20 cellular contexts compared by ENCODE assay signal in the genomic region with DNA sequence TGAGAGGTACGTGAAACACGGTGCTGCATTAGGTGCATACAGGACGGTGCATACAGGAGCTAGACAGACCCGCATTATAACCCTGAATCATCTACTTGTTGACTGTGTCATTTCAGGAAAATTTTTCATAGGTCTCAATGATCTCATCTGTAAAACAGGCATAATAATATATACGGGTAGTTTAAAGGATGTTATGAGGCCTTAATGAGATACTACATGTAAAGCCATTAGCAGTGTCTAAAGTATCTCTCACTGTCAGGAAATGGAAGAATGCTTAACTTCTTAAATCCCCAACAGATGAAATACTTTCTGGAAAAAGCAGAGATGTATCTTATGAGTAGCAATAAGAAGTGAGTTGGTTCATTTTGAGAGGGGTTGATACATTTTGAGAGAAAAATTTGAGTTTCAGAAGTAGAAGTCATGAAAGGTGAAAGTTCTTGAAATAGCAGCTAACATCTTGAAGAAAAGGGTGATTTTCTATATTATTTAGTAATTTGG.
DNase-seq lines count a peak whose midpoint lies in the region; ATAC-seq and TF ChIP-seq lines count a peak whose summit lies in the region.
"Had no signal": no experiment of that assay in that cellular context is flagged by ENCODE, and none has a peak within 500 bp of the region (broad histone marks: within the 10 kb centered on the region; RNA-seq: fewer than 3 reads in every experiment).

No MANE protein-coding gene starts in this region.

- H3K4me3 Mint-ChIP-seq in stimulated activated naive CD8-positive, alpha-beta T cell treated with anti-CD3 and anti-CD28 coated beads, Interleukin-15, Interleukin-2, amounts not matched to agents 100 ng/mL and 50 ng/mL, for 24 hours = no peak overlapping the region
- H3K4me3 Mint-ChIP-seq: dendritic cell treated with granulocyte-macrophage colony-stimulating factor and Interleukin-4, amounts not matched to agents 40 ng/mL and 50 ng/mL, for 4 days; IgD-negative memory B cell had no signal

- H3K9me3 Mint-ChIP-seq in activated naive CD4-positive, alpha-beta T cell treated with anti-CD3 and anti-CD28 coated beads, Interleukin-2, amount 50 U/mL, for 72 hours = peaks cover 0 to 9% of the 10 kb centered on the region in 2 donors
- H3K9me3 Mint-ChIP-seq in stimulated activated naive CD8-positive, alpha-beta T cell treated with anti-CD3 and anti-CD28 coated beads, Interleukin-15, Interleukin-2, amounts not matched to agents 100 ng/mL and 50 ng/mL, for 24 hours = peaks cover 3% of the 10 kb centered on the region
- H3K9me3 Mint-ChIP-seq: dendritic cell treated with granulocyte-macrophage colony-stimulating factor and Interleukin-4, amounts not matched to agents 40 ng/mL and 50 ng/mL, for 4 days; IgD-negative memory B cell had no signal

- no peaks in the 10 kb centered on the region for H3K4me1 ChIP-seq in prostate gland (replicated peaks)
- H3K4me1 ChIP-seq: gastroesophageal sphincter, lower lobe of right lung, Peyer's patch had no signal

- WGBS in prostate gland = 86% methylated on average over 5 of the region's 5 CpGs

- no peak for TF ChIP-seq CTCF in prostate gland (IDR thresholded peaks at IDR 0.05)

- H3K36me3 ChIP-seq in prostate gland = no peaks in the 10 kb centered on the region
- H3K36me3 ChIP-seq: brain microvascular endothelial cell, gastroesophageal sphincter, lower lobe of right lung, Peyer's patch had no signal

- intact Hi-C loops in prostate gland (cut with DNase I) = no loop called here

- no peak overlapping the region for H3K27ac ChIP-seq in prostate gland
- H3K27ac ChIP-seq: brain microvascular endothelial cell, gastroesophageal sphincter, lower lobe of right lung, Peyer's patch had no signal

- H3K4me3 ChIP-seq in prostate gland = no peak overlapping the region
- H3K4me3 ChIP-seq: gastroesophageal sphincter, lower lobe of right lung, Peyer's patch had no signal

- no peak for TF ChIP-seq POLR2A in prostate gland (IDR thresholded peaks at IDR 0.05)

- peaks cover 39% of the 10 kb centered on the region for H3K27me3 Mint-ChIP-seq in stimulated activated naive CD8-positive, alpha-beta T cell treated with anti-CD3 and anti-CD28 coated beads, Interleukin-15, Interleukin-2, amounts not matched to agents 100 ng/mL and 50 ng/mL, for 24 hours
- H3K27me3 Mint-ChIP-seq: dendritic cell treated with granulocyte-macrophage colony-stimulating factor and Interleukin-4, amounts not matched to agents 40 ng/mL and 50 ng/mL, for 4 days had no signal

- no peaks in the 10 kb centered on the region for H3K9me3 ChIP-seq in prostate gland
- H3K9me3 ChIP-seq: Caco-2, gastroesophageal sphincter, lower lobe of right lung, Peyer's patch had no signal

- H3K4me1 Mint-ChIP-seq in stimulated activated naive CD8-positive, alpha-beta T cell treated with anti-CD3 and anti-CD28 coated beads, Interleukin-15, Interleukin-2, amounts not matched to agents 100 ng/mL and 50 ng/mL, for 24 hours (ENCODE audit: low read depth) = peaks cover 45% of the 10 kb centered on the region

- H3K36me3 Mint-ChIP-seq in activated naive CD4-positive, alpha-beta T cell treated with anti-CD3 and anti-CD28 coated beads, Interleukin-2, amount 50 U/mL, for 72 hours = peaks cover 4 to 22% of the 10 kb centered on the region in 2 donors
- no peaks in the 10 kb centered on the region for H3K36me3 Mint-ChIP-seq in stimulated activated naive CD8-positive, alpha-beta T cell treated with anti-CD3 and anti-CD28 coated beads, Interleukin-15, Interleukin-2, amounts not matched to agents 100 ng/mL and 50 ng/mL, for 24 hours (ENCODE audit: low read depth)
- H3K36me3 Mint-ChIP-seq: IgD-negative memory B cell had no signal

- peak overlapping the region in 1 of 2 donors; percentile 81 for H3K27ac Mint-ChIP-seq in activated naive CD4-positive, alpha-beta T cell treated with anti-CD3 and anti-CD28 coated beads, Interleukin-2, amount 50 U/mL, for 72 hours
- peak overlapping the region; percentile 56 for H3K27ac Mint-ChIP-seq in stimulated activated naive CD8-positive, alpha-beta T cell treated with anti-CD3 and anti-CD28 coated beads, Interleukin-15, Interleukin-2, amounts not matched to agents 100 ng/mL and 50 ng/mL, for 24 hours
- H3K27ac Mint-ChIP-seq: dendritic cell treated with granulocyte-macrophage colony-stimulating factor and Interleukin-4, amounts not matched to agents 40 ng/mL and 50 ng/mL, for 4 days; IgD-negative memory B cell had no signal

- no peaks in the 10 kb centered on the region for H3K27me3 ChIP-seq in prostate gland (replicated peaks; ENCODE audit: insufficient read depth)
- H3K27me3 ChIP-seq: brain microvascular endothelial cell, gastroesophageal sphincter, Peyer's patch had no signal

- DNase-seq in activated naive CD4-positive, alpha-beta T cell treated with anti-CD3 and anti-CD28 coated beads, Interleukin-2, amount 50 U/mL, for 72 hours (ENCODE audit: low spot score in 2 of 2) = no peak
- no peak for DNase-seq in activated naive CD4-positive, alpha-beta T cell treated with Interleukin-2 at 50 U/mL for 16 hours
- DNase-seq in DMS153 (lab: John Stamatoyannopoulos, UW) (no peak), ecto neural progenitor cell (ENCODE audit: low spot score) (no peak), prostate gland (ENCODE audit: low spot score) (no peak)
- DNase-seq: activated CD8-positive, alpha-beta memory T cell treated with anti-CD3 and anti-CD28 coated beads for 24 hours; activated naive CD4-positive, alpha-beta T cell treated with anti-CD3 and anti-CD28 coated beads, Interleukin-2, amount 50 U/mL, for 16 hours; brain microvascular endothelial cell; Caco-2; GDM1; lower lobe of right lung; MV-4-11; NCI-H526 treated with DMSO at 0.1 percent for 48 hours; Peyer's patch had no signal

- ATAC-seq in activated naive CD4-positive, alpha-beta T cell treated with anti-CD3 and anti-CD28 coated beads, Interleukin-2, amount 50 U/mL, for 72 hours = peak; percentile 74 to 92
- ATAC-seq in GM21381 (IDR thresholded peaks at IDR 0.05; ENCODE audit: unreplicated experiment) (peak; percentile 44), HG02981 (IDR thresholded peaks at IDR 0.05; ENCODE audit: unreplicated experiment) (peak; percentile 42)
- ATAC-seq: gastroesophageal sphincter, lower lobe of right lung had no signal
